1 cellular context compared by ENCODE assay signal in the genomic region with DNA sequence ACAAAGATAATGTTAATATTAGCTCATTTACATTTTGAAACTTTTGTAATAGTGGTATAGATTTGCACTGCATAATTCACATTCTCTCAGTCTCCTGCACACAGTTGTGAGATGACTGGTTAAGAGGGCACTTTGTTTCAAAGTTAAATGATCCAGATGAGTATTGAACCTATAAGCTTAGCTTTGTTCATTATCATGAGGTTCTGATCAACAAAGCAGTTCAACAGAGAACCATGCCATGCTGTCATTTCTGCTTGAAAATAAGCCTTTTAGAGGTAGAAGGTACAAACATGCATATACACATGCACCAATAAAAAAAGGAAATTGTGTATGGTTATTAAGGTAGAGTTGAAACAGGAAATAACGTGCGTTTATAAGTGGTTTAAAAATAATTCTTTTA.
TF ChIP-seq lines count a peak whose summit lies in the region.

No MANE protein-coding gene starts in this region.

TF ChIP-seq in HepG2, 621 proteins besides CTCF, POLR2A, EP300 and RAD21:
- TF ChIP-seq RFXAP (CRISPR knock-in tag; IDR thresholded peaks at IDR 0.05; ENCODE audit: borderline replicate concordance) (no peak), ZNF362 (CRISPR knock-in tag; IDR thresholded peaks at IDR 0.05; ENCODE audit: borderline replicate concordance) (no peak), ZNF776 (CRISPR knock-in tag; IDR thresholded peaks at IDR 0.05) (no peak), RORA (CRISPR knock-in tag; IDR thresholded peaks at IDR 0.05) (no peak), ZNF790 (CRISPR knock-in tag; IDR thresholded peaks at IDR 0.05; ENCODE audit: borderline replicate concordance) (no peak), CBX5 (CRISPR knock-in tag; IDR thresholded peaks at IDR 0.05; ENCODE audit: borderline replicate concordance) (no peak), PATZ1 (CRISPR knock-in tag; IDR thresholded peaks at IDR 0.05) (no peak), ZNF138 (CRISPR knock-in tag; IDR thresholded peaks at IDR 0.05; ENCODE audit: low read depth) (no peak), TFAP4 (IDR thresholded peaks at IDR 0.05; ENCODE audit: borderline replicate concordance, low read depth) (no peak), KAT2B (IDR thresholded peaks at IDR 0.05; ENCODE audit: borderline replicate concordance, low read depth, low read length) (no peak), ZNF563 (CRISPR knock-in tag; IDR thresholded peaks at IDR 0.05) (no peak), ZBTB10 (CRISPR knock-in tag; IDR thresholded peaks at IDR 0.05; ENCODE audit: borderline replicate concordance) (no peak), ZNF10 (CRISPR knock-in tag; IDR thresholded peaks at IDR 0.05; ENCODE audit: borderline replicate concordance, low read depth) (no peak), ZNF709 (CRISPR knock-in tag; IDR thresholded peaks at IDR 0.05) (no peak), ZNF674 (CRISPR knock-in tag; IDR thresholded peaks at IDR 0.05; ENCODE audit: low read depth) (no peak)
- TF ChIP-seq, protein P1, sequence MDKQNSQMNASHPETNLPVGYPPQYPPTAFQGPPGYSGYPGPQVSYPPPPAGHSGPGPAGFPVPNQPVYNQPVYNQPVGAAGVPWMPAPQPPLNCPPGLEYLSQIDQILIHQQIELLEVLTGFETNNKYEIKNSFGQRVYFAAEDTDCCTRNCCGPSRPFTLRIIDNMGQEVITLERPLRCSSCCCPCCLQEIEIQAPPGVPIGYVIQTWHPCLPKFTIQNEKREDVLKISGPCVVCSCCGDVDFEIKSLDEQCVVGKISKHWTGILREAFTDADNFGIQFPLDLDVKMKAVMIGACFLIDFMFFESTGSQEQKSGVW (CRISPR knock-in tag; IDR thresholded peaks at IDR 0.05; ENCODE audit: borderline replicate concordance), result no peak
- TF ChIP-seq, protein P2, sequence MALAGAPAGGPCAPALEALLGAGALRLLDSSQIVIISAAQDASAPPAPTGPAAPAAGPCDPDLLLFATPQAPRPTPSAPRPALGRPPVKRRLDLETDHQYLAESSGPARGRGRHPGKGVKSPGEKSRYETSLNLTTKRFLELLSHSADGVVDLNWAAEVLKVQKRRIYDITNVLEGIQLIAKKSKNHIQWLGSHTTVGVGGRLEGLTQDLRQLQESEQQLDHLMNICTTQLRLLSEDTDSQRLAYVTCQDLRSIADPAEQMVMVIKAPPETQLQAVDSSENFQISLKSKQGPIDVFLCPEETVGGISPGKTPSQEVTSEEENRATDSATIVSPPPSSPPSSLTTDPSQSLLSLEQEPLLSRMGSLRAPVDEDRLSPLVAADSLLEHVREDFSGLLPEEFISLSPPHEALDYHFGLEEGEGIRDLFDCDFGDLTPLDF (CRISPR knock-in tag; IDR thresholded peaks at IDR 0.05), result no peak
- TF ChIP-seq, protein P3, sequence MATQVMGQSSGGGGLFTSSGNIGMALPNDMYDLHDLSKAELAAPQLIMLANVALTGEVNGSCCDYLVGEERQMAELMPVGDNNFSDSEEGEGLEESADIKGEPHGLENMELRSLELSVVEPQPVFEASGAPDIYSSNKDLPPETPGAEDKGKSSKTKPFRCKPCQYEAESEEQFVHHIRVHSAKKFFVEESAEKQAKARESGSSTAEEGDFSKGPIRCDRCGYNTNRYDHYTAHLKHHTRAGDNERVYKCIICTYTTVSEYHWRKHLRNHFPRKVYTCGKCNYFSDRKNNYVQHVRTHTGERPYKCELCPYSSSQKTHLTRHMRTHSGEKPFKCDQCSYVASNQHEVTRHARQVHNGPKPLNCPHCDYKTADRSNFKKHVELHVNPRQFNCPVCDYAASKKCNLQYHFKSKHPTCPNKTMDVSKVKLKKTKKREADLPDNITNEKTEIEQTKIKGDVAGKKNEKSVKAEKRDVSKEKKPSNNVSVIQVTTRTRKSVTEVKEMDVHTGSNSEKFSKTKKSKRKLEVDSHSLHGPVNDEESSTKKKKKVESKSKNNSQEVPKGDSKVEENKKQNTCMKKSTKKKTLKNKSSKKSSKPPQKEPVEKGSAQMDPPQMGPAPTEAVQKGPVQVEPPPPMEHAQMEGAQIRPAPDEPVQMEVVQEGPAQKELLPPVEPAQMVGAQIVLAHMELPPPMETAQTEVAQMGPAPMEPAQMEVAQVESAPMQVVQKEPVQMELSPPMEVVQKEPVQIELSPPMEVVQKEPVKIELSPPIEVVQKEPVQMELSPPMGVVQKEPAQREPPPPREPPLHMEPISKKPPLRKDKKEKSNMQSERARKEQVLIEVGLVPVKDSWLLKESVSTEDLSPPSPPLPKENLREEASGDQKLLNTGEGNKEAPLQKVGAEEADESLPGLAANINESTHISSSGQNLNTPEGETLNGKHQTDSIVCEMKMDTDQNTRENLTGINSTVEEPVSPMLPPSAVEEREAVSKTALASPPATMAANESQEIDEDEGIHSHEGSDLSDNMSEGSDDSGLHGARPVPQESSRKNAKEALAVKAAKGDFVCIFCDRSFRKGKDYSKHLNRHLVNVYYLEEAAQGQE (IDR thresholded peaks at IDR 0.05; ENCODE audit: borderline replicate concordance in 1 of 2, low read depth in 1 of 2, low read length in 2 of 2), result no peak
- TF ChIP-seq, protein P4, sequence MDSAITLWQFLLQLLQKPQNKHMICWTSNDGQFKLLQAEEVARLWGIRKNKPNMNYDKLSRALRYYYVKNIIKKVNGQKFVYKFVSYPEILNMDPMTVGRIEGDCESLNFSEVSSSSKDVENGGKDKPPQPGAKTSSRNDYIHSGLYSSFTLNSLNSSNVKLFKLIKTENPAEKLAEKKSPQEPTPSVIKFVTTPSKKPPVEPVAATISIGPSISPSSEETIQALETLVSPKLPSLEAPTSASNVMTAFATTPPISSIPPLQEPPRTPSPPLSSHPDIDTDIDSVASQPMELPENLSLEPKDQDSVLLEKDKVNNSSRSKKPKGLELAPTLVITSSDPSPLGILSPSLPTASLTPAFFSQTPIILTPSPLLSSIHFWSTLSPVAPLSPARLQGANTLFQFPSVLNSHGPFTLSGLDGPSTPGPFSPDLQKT (CRISPR knock-in tag; IDR thresholded peaks at IDR 0.05; ENCODE audit: borderline replicate concordance), result no peak
- TF ChIP-seq, protein P5, sequence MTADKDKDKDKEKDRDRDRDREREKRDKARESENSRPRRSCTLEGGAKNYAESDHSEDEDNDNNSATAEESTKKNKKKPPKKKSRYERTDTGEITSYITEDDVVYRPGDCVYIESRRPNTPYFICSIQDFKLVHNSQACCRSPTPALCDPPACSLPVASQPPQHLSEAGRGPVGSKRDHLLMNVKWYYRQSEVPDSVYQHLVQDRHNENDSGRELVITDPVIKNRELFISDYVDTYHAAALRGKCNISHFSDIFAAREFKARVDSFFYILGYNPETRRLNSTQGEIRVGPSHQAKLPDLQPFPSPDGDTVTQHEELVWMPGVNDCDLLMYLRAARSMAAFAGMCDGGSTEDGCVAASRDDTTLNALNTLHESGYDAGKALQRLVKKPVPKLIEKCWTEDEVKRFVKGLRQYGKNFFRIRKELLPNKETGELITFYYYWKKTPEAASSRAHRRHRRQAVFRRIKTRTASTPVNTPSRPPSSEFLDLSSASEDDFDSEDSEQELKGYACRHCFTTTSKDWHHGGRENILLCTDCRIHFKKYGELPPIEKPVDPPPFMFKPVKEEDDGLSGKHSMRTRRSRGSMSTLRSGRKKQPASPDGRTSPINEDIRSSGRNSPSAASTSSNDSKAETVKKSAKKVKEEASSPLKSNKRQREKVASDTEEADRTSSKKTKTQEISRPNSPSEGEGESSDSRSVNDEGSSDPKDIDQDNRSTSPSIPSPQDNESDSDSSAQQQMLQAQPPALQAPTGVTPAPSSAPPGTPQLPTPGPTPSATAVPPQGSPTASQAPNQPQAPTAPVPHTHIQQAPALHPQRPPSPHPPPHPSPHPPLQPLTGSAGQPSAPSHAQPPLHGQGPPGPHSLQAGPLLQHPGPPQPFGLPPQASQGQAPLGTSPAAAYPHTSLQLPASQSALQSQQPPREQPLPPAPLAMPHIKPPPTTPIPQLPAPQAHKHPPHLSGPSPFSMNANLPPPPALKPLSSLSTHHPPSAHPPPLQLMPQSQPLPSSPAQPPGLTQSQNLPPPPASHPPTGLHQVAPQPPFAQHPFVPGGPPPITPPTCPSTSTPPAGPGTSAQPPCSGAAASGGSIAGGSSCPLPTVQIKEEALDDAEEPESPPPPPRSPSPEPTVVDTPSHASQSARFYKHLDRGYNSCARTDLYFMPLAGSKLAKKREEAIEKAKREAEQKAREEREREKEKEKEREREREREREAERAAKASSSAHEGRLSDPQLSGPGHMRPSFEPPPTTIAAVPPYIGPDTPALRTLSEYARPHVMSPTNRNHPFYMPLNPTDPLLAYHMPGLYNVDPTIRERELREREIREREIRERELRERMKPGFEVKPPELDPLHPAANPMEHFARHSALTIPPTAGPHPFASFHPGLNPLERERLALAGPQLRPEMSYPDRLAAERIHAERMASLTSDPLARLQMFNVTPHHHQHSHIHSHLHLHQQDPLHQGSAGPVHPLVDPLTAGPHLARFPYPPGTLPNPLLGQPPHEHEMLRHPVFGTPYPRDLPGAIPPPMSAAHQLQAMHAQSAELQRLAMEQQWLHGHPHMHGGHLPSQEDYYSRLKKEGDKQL (CRISPR knock-in tag; IDR thresholded peaks at IDR 0.05; ENCODE audit: low read depth), result no peak
